ENCODE assay signal across 16 cellular contexts in genomic region chr17:51085150-51085805, GRCh38. TPM values are rescaled to one million over a fixed set of nuclear protein-coding genes. Genes with fewer than 3 reads are reported as not detected.
A peak's percentile ranks its signal among the peaks of the same experiment; 100 is the strongest.
DNase-seq lines count a peak whose midpoint lies in the region; ATAC-seq and TF ChIP-seq lines count a peak whose summit lies in the region.
"Had no signal": no experiment of that assay in that cellular context is flagged by ENCODE, and none has a peak within 500 bp of the region (broad histone marks: within the 10 kb centered on the region; RNA-seq: fewer than 3 reads in every experiment).

No MANE protein-coding gene starts in this region.

- ATAC-seq in activated T-helper 17 cell treated with anti-CD3 and anti-CD28 coated beads, Interleukin-2, amount 50 U/mL, for 72 hours (replicated peaks), result peak; percentile 42
- ATAC-seq in HG03521 (IDR thresholded peaks at IDR 0.05; ENCODE audit: unreplicated experiment), result no peak
- ATAC-seq: activated CD8-positive, alpha-beta T cell treated with anti-CD3 and anti-CD28 coated beads for 36 hours had no signal

- TF ChIP-seq CTCF in fibroblast of villous mesenchyme (IDR thresholded peaks at IDR 0.05; ENCODE audit: insufficient read depth, low read depth, low read length) (no peak), esophagus squamous epithelium (IDR thresholded peaks at IDR 0.05) (no peak)

- H3K9me2 ChIP-seq in Karpas-422 (replicated peaks; ENCODE audit: insufficient read depth, low read length), result no peaks in the 10 kb centered on the region

- DNase-seq in Karpas-422 (no peak), fibroblast of villous mesenchyme (ENCODE audit: low read depth) (peak; percentile 50), Kasumi-1 (lab: John Stamatoyannopoulos, UW) (no peak), COR-L47 (lab: John Stamatoyannopoulos, UW) (no peak), esophagus squamous epithelium (lab: John Stamatoyannopoulos, UW) (no peak)
- DNase-seq: activated CD8-positive, alpha-beta T cell treated with anti-CD3 and anti-CD28 coated beads for 36 hours; activated effector memory CD4-positive, alpha-beta T cell treated with Interleukin-2 at 50 U/mL for 16 hours; AML-193; aorta; glutamatergic neuron; GOT3; NCI-H1436; stimulated activated CD4-positive, alpha-beta T cell treated with anti-CD3 and anti-CD28 coated beads, Interleukin-15, amount 100 ng/mL, for 24 hours had no signal

- H3K27me3 ChIP-seq in ACC112 (ENCODE audit: insufficient read depth, low read length) (no peaks in the 10 kb centered on the region), Karpas-422 (ENCODE audit: low read length) (no peaks in the 10 kb centered on the region), esophagus squamous epithelium (no peaks in the 10 kb centered on the region)

- H3K9me3 ChIP-seq in Karpas-422 (ENCODE audit: low read length) (no peaks in the 10 kb centered on the region), esophagus squamous epithelium (no peaks in the 10 kb centered on the region)

- 39 to 41% methylated on average over 6 of the region's 6 CpGs for WGBS in esophagus squamous epithelium, 2 donors

- peak overlapping the region; percentile 10 for H3K4me3 Mint-ChIP-seq in activated T-helper 17 cell treated with anti-CD3 and anti-CD28 coated beads, Interleukin-2, amount 50 U/mL, for 72 hours
- H3K4me3 Mint-ChIP-seq: activated CD8-positive, alpha-beta T cell treated with anti-CD3 and anti-CD28 coated beads for 36 hours had no signal

- peaks cover 20% of the 10 kb centered on the region for H3K4me1 Mint-ChIP-seq in activated T-helper 17 cell treated with anti-CD3 and anti-CD28 coated beads, Interleukin-2, amount 50 U/mL, for 72 hours

- intact Hi-C loops in esophagus squamous epithelium (cut with DNase I), result no loop called here

- H3K9me3 Mint-ChIP-seq in activated T-helper 17 cell treated with anti-CD3 and anti-CD28 coated beads, Interleukin-2, amount 50 U/mL, for 72 hours, result no peaks in the 10 kb centered on the region
- H3K9me3 Mint-ChIP-seq: activated CD8-positive, alpha-beta T cell treated with anti-CD3 and anti-CD28 coated beads for 36 hours had no signal

- H3K27me3 Mint-ChIP-seq in activated T-helper 17 cell treated with anti-CD3 and anti-CD28 coated beads, Interleukin-2, amount 50 U/mL, for 72 hours, result no peaks in the 10 kb centered on the region
- H3K27me3 Mint-ChIP-seq: activated CD8-positive, alpha-beta T cell treated with anti-CD3 and anti-CD28 coated beads for 36 hours had no signal

- peak overlapping the region; percentile 95 for H3K27ac ChIP-seq in ACC112 (ENCODE audit: low read depth, low read length)
- 0 out of 2 replicates have a peak overlapping the region, but pooled peaks have one; percentile 21 for H3K27ac ChIP-seq in Karpas-422 (ENCODE audit: low read length)
- no peak overlapping the region for H3K27ac ChIP-seq in esophagus squamous epithelium

- no peak overlapping the region for H3K9ac ChIP-seq in Karpas-422 (ENCODE audit: low read length)

- H3K4me1 ChIP-seq in ACC112 (ENCODE audit: control insufficient read depth, insufficient read depth, low read length, unreplicated experiment), result peaks cover 35% of the 10 kb centered on the region
- H3K4me1 ChIP-seq in Karpas-422 (ENCODE audit: low read length), result peaks cover 30% of the 10 kb centered on the region
- H3K4me1 ChIP-seq in esophagus squamous epithelium, result peaks cover 0 to 34% (median 0%) of the 10 kb centered on the region in 3 donors

- no peaks in the 10 kb centered on the region for H4K20me1 ChIP-seq in Karpas-422 (ENCODE audit: insufficient read depth, low read depth, low read length)

- H3K79me2 ChIP-seq in ACC112 (ENCODE audit: control insufficient read depth, insufficient read depth, low read length, unreplicated experiment) (peaks cover 62% of the 10 kb centered on the region), Karpas-422 (ENCODE audit: low read length) (peaks cover 90% of the 10 kb centered on the region)

- no peak overlapping the region for H3K4me2 ChIP-seq in Karpas-422 (ENCODE audit: low read depth, low read length, poor library complexity, severe bottlenecking)

- H3K4me3 ChIP-seq in ACC112 (ENCODE audit: low read depth, low read length) (peak overlapping the region; percentile 63), Karpas-422 (ENCODE audit: low read length) (no peak overlapping the region), fibroblast of villous mesenchyme (ENCODE audit: low read depth, low read length) (peak overlapping the region; percentile 21), esophagus squamous epithelium (no peak overlapping the region)

- H3K36me3 Mint-ChIP-seq in activated T-helper 17 cell treated with anti-CD3 and anti-CD28 coated beads, Interleukin-2, amount 50 U/mL, for 72 hours (ENCODE audit: low read depth), result peaks cover 9% of the 10 kb centered on the region

- H3K36me3 ChIP-seq in ACC112 (ENCODE audit: insufficient read depth, low read length) (peaks cover 1% of the 10 kb centered on the region; the same call in 1 of the 2 replicates), Karpas-422 (ENCODE audit: insufficient read depth, low read length) (no peaks in the 10 kb centered on the region; the same call in 1 of the 2 replicates), esophagus squamous epithelium (no peaks in the 10 kb centered on the region)

- no peak for TF ChIP-seq POLR2A in esophagus squamous epithelium (IDR thresholded peaks at IDR 0.05)

- H2AFZ ChIP-seq in ACC112 (ENCODE audit: low read length, unreplicated experiment) (no peak overlapping the region), Karpas-422 (ENCODE audit: low read length) (no peak overlapping the region)

- no peak overlapping the region for H3K27ac Mint-ChIP-seq in activated T-helper 17 cell treated with anti-CD3 and anti-CD28 coated beads, Interleukin-2, amount 50 U/mL, for 72 hours
- H3K27ac Mint-ChIP-seq: activated CD8-positive, alpha-beta T cell treated with anti-CD3 and anti-CD28 coated beads for 36 hours had no signal

RNA-seq across cellular contexts. Expression of gene SPAG9, which starts 35.4 kb away (rescaled TPM):
- total RNA-seq in Karpas-422 (2014; rRNA removed; shearing (Covaris generic); ENCODE audit: low replicate concordance), result 53.4 and 62.4 TPM in 2 replicates
- 100 to 1,000 TPM in 1 of 2 donors, 10 to 100 TPM in 1; 50.4 to 127 TPM for total RNA-seq in activated T-helper 17 cell treated with anti-CD3 and anti-CD28 coated beads, Interleukin-2, amount 50 U/mL, for 72 hours
- 75.4 and 94.6 TPM in 2 replicates for total RNA-seq in fibroblast of villous mesenchyme
- total RNA-seq in esophagus squamous epithelium, result 10 to 100 TPM; 25.6 to 88.5 (median 49.9) TPM

Comparison
In these comparisons a context has a peak if more than half of its experiments do, and no peak if none do; other contexts are left out.
1. H3K27ac ChIP-seq: peak in ACC112 (single experiment) and Karpas-422 (single experiment); none in esophagus squamous epithelium (0 of 4).
2. H3K4me3 ChIP-seq: peak in ACC112 (single experiment) and fibroblast of villous mesenchyme (single experiment); none in Karpas-422 (single experiment) and esophagus squamous epithelium (0 of 4).